13 cellular contexts compared by ENCODE assay signal in the genomic region with DNA sequence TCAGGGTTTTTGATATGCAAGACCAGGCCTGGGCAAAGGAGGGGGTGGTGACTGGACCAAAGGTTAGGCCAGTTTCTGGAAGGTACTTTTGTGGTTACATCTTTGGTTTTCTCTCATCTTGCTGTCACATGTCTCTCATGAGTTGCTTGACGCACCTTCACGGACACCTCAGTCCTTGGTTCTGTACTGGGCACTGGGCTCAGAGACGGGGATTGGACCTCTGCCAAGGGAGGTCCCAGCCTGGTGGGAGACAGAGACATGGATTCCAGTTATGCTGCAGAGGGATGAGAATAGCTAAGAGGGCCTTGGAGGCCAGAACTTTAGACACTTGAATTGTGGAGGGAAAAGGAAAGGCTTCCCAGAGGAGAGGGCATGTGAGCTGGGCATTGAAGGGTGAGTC. TPM values are rescaled to one million over a fixed set of nuclear protein-coding genes. Genes with fewer than 3 reads are reported as not detected.
DNase-seq lines count a peak whose midpoint lies in the region; ATAC-seq and TF ChIP-seq lines count a peak whose summit lies in the region.
"Had no signal": no experiment of that assay in that cellular context is flagged by ENCODE, and none has a peak within 500 bp of the region (broad histone marks: within the 10 kb centered on the region; RNA-seq: fewer than 3 reads in every experiment).

No MANE protein-coding gene starts in this region.

- H3K27ac Mint-ChIP-seq in MCF 10A (ENCODE audit: low read depth, unreplicated experiment) (no peak overlapping the region), naive B cell (peak overlapping the region in 3 of 6 donors; percentile 21 to 88 (median 76))
- H3K27ac Mint-ChIP-seq in activated T-helper 2 cell treated with anti-CD3 and anti-CD28 coated beads, Interferon-gamma antibody, Interleukin-2, Interleukin-4, amounts not matched to agents 10 μg/mL and 5 μg/mL and 100 μg/mL, durations not matched to agents 14 hours and 24 hours and 36 hours = peak overlapping the region; percentile 31

- no peak overlapping the region for H3K27ac ChIP-seq in mammary epithelial cell (ENCODE audit: insufficient read depth, low read depth, low read length)
- peak overlapping the region; percentile 89 for H3K27ac ChIP-seq in vagina
- H3K27ac ChIP-seq: SJSA1 had no signal

- DNase-seq in mammary epithelial cell (no peak), MCF 10A (ENCODE audit: unreplicated experiment) (no peak), naive B cell (no peak), vagina (ENCODE audit: extremely low spot score in 2 of 2) (no peak), Ammon's horn (ENCODE audit: low spot score) (no peak)
- no peak for DNase-seq in activated T-helper 2 cell treated with anti-CD3 and anti-CD28 coated beads, Interferon-gamma antibody, Interleukin-2, Interleukin-4, amounts not matched to agents 10 μg/mL and 5 μg/mL and 100 μg/mL, durations not matched to agents 14 hours and 24 hours and 36 hours (ENCODE audit: low spot score)
- no peak for DNase-seq in activated CD4-positive, CD25-positive, alpha-beta regulatory T cell (lab: John Stamatoyannopoulos, UW)
- DNase-seq: COR-L47; Karpas-422; NCI-H345; stimulated activated CD4-positive, alpha-beta T cell treated with anti-CD3 and anti-CD28 coated beads, Interleukin-12 subunit alpha, Interleukin-12 subunit beta, amount 100 ng/mL, for 4 hours had no signal

- TF ChIP-seq CTCF in mammary epithelial cell (conservative IDR thresholded peaks at IDR 0.05 in 1 of 2, IDR thresholded peaks at IDR 0.05 in 1 of 2; ENCODE audit: extremely low read depth in 1 of 2, insufficient read depth in 1 of 2, low read depth in 1 of 2, low read length in 2 of 2) = no peak
- no peak for TF ChIP-seq CTCF in MCF 10A (IDR thresholded peaks at IDR 0.05; ENCODE audit: unreplicated experiment)
- TF ChIP-seq CTCF in vagina (IDR thresholded peaks at IDR 0.05) = no peak

- in situ Hi-C loops in mammary epithelial cell (cut with MboI; ENCODE audit: low sequenced_read_pairs in 2 of 2) = no loop called here

- H3K4me3 ChIP-seq in mammary epithelial cell (replicated peaks in 1 of 3; ENCODE audit: insufficient read depth in 1 of 3, low read depth in 2 of 3, low read length in 3 of 3) = no peak overlapping the region
- no peak overlapping the region for H3K4me3 ChIP-seq in vagina

- intact Hi-C loops in mammary epithelial cell (cut with micrococcal nuclease) = no loop called here
- intact Hi-C loops in MCF 10A (cut with micrococcal nuclease) = no loop called here
- intact Hi-C loops in activated T-helper 2 cell treated with anti-CD3 and anti-CD28 coated beads, Interferon-gamma antibody, Interleukin-2, Interleukin-4, amounts not matched to agents 10 μg/mL and 5 μg/mL and 100 μg/mL, durations not matched to agents 14 hours and 24 hours and 36 hours (cut with micrococcal nuclease) = no loop called here
- intact Hi-C loops in vagina (cut with DNase I) = no loop called here

- peaks cover 47% of the 10 kb centered on the region for H3K4me1 ChIP-seq in mammary epithelial cell (ENCODE audit: insufficient read depth, low read length)
- H3K4me1 ChIP-seq in vagina = peaks cover 68% of the 10 kb centered on the region

- CTCF ChIA-PET in mammary epithelial cell (lab: Charles Lee; ENCODE audit: low non-redundant PET) (no interaction called here), MCF 10A (lab: Yijun Ruan, JAX) (interaction anchor here (1.4 kb wide), 1 partner anchor 242 kb away, joined by 5 read pairs; no protein-coding TSS in a partner anchor)

- no peak overlapping the region for H3K9ac ChIP-seq in mammary epithelial cell (ENCODE audit: insufficient read depth, low read length)

- H3K79me2 ChIP-seq in mammary epithelial cell (ENCODE audit: insufficient read depth, low read length) = peaks cover 74% of the 10 kb centered on the region

- ATAC-seq in naive B cell (ENCODE audit: low read depth in 2 of 2) = no peak
- no peak for ATAC-seq in GM18519 (IDR thresholded peaks at IDR 0.05; ENCODE audit: low FRiP score, unreplicated experiment)

- no peaks in the 10 kb centered on the region for H3K36me3 ChIP-seq in mammary epithelial cell (ENCODE audit: insufficient read depth, low read length)
- H3K36me3 ChIP-seq in vagina = no peaks in the 10 kb centered on the region
- H3K36me3 ChIP-seq: SJSA1 had no signal

- no peaks in the 10 kb centered on the region for H4K20me1 ChIP-seq in mammary epithelial cell (ENCODE audit: insufficient read depth, low read length)

- H3K4me2 ChIP-seq in mammary epithelial cell (ENCODE audit: insufficient read depth, low read depth, low read length) = peak overlapping the region; percentile 90

- H2AFZ ChIP-seq in mammary epithelial cell (ENCODE audit: low read depth, low read length) = no peak overlapping the region

- no peak overlapping the region for H3K4me3 Mint-ChIP-seq in MCF 10A (ENCODE audit: unreplicated experiment)
- peak overlapping the region; percentile 97 for H3K4me3 Mint-ChIP-seq in activated T-helper 2 cell treated with anti-CD3 and anti-CD28 coated beads, Interferon-gamma antibody, Interleukin-2, Interleukin-4, amounts not matched to agents 10 μg/mL and 5 μg/mL and 100 μg/mL, durations not matched to agents 14 hours and 24 hours and 36 hours (ENCODE audit: low read depth)
- H3K4me3 Mint-ChIP-seq in naive B cell = peak overlapping the region in 6 of 8 donors; percentile 34 to 100 (median 90)

- H3K9me3 Mint-ChIP-seq in MCF 10A (ENCODE audit: unreplicated experiment) (no peaks in the 10 kb centered on the region), naive B cell (no peaks in the 10 kb centered on the region)
- H3K9me3 Mint-ChIP-seq in activated T-helper 2 cell treated with anti-CD3 and anti-CD28 coated beads, Interferon-gamma antibody, Interleukin-2, Interleukin-4, amounts not matched to agents 10 μg/mL and 5 μg/mL and 100 μg/mL, durations not matched to agents 14 hours and 24 hours and 36 hours = no peaks in the 10 kb centered on the region

- H3K9me3 ChIP-seq in mammary epithelial cell (replicated peaks; ENCODE audit: insufficient read depth, low read length) (no peaks in the 10 kb centered on the region), vagina (no peaks in the 10 kb centered on the region)
- H3K9me3 ChIP-seq: SJSA1 had no signal

- TF ChIP-seq POLR2A in vagina (IDR thresholded peaks at IDR 0.05) = no peak

- H3K4me1 Mint-ChIP-seq in MCF 10A (ENCODE audit: insufficient read depth, unreplicated experiment) = peaks cover 50% of the 10 kb centered on the region
- peaks cover 62% of the 10 kb centered on the region for H3K4me1 Mint-ChIP-seq in activated T-helper 2 cell treated with anti-CD3 and anti-CD28 coated beads, Interferon-gamma antibody, Interleukin-2, Interleukin-4, amounts not matched to agents 10 μg/mL and 5 μg/mL and 100 μg/mL, durations not matched to agents 14 hours and 24 hours and 36 hours (ENCODE audit: low read depth)
- peaks cover 37 to 57% (median 54%) of the 10 kb centered on the region in 3 donors for H3K4me1 Mint-ChIP-seq in naive B cell

- BruUV-seq in mammary epithelial cell (replicated peaks; lab: Mats Ljungman, UMichigan) (no TSS peak), MCF 10A (replicated peaks; lab: Mats Ljungman, UMichigan) (no TSS peak)

- dilution Hi-C loops in mammary epithelial cell (cut with HindIII; ENCODE audit: low sequenced_read_pairs) = loop anchor here (5.0 kb wide), 1 partner anchor 72 kb away; no protein-coding TSS in a partner anchor

- H3K27me3 ChIP-seq in mammary epithelial cell (ENCODE audit: insufficient read depth, low read length) = no peaks in the 10 kb centered on the region
- no peaks in the 10 kb centered on the region for H3K27me3 ChIP-seq in vagina
- H3K27me3 ChIP-seq: SJSA1 had no signal

- WGBS in mammary epithelial cell (ENCODE audit: low coverage, missing lambda C conversion rate) = 86% methylated on average over 3 of the region's 3 CpGs

- H3K36me3 Mint-ChIP-seq in MCF 10A (ENCODE audit: insufficient read depth, unreplicated experiment) (peaks cover 16% of the 10 kb centered on the region), naive B cell (no peaks in the 10 kb centered on the region)
- H3K36me3 Mint-ChIP-seq in activated T-helper 2 cell treated with anti-CD3 and anti-CD28 coated beads, Interferon-gamma antibody, Interleukin-2, Interleukin-4, amounts not matched to agents 10 μg/mL and 5 μg/mL and 100 μg/mL, durations not matched to agents 14 hours and 24 hours and 36 hours (ENCODE audit: low read depth) = peaks cover 32% of the 10 kb centered on the region

- no peaks in the 10 kb centered on the region for H3K27me3 Mint-ChIP-seq in MCF 10A (ENCODE audit: insufficient read depth, unreplicated experiment)
- H3K27me3 Mint-ChIP-seq in activated T-helper 2 cell treated with anti-CD3 and anti-CD28 coated beads, Interferon-gamma antibody, Interleukin-2, Interleukin-4, amounts not matched to agents 10 μg/mL and 5 μg/mL and 100 μg/mL, durations not matched to agents 14 hours and 24 hours and 36 hours (ENCODE audit: low read depth) = no peaks in the 10 kb centered on the region
- no peaks in the 10 kb centered on the region for H3K27me3 Mint-ChIP-seq in naive B cell

- POLR2A ChIA-PET in MCF 10A (lab: Yijun Ruan, JAX) = interaction anchor here (3.2 to 6.0 kb wide), 2 partner anchors 51 to 228 kb away, joined by 14 to 50 read pairs; partner anchors contain the start of genes ALG8 and GAB2

RNA-seq across cellular contexts. Expression of gene USP35, which starts 1.7 kb away (rescaled TPM):
- total RNA-seq in mammary epithelial cell (10 to 100 TPM; 10.7 to 13.3 TPM), MCF 10A (2022) (6.7 and 10.3 TPM in 2 replicates), vagina (11.8 TPM)
- polyA plus RNA-seq in mammary epithelial cell (5.1 TPM), naive B cell (ENCODE audit: low read depth in 6 of 6) (under 1 TPM in 5 of 6 donors, not detected in 1; 0.11 to 0.76 (median 0.52) TPM)
- polyA minus RNA-seq in mammary epithelial cell = 26.7 TPM
- 12.9 and 14.6 TPM in 2 replicates for total RNA-seq in activated T-helper 2 cell treated with anti-CD3 and anti-CD28 coated beads, Interferon-gamma antibody, Interleukin-2, Interleukin-4, amounts not matched to agents 10 μg/mL and 5 μg/mL and 100 μg/mL, durations not matched to agents 14 hours and 24 hours and 36 hours

RNA-seq across cellular contexts. Expression of gene KCTD21, which starts 1.9 kb away (rescaled TPM):
- total RNA-seq in mammary epithelial cell (1 to 10 TPM; 8.7 to 9.7 TPM), MCF 10A (2022) (10.2 and 11.3 TPM in 2 replicates), vagina (8.6 TPM)
- polyA plus RNA-seq in mammary epithelial cell (9.2 TPM), naive B cell (ENCODE audit: low read depth in 6 of 6) (1 to 10 TPM in 5 of 6 donors, not detected in 1; 1.2 to 3.4 (median 1.8) TPM)
- 43.7 TPM for polyA minus RNA-seq in mammary epithelial cell
- total RNA-seq in activated T-helper 2 cell treated with anti-CD3 and anti-CD28 coated beads, Interferon-gamma antibody, Interleukin-2, Interleukin-4, amounts not matched to agents 10 μg/mL and 5 μg/mL and 100 μg/mL, durations not matched to agents 14 hours and 24 hours and 36 hours = 10.0 and 10.4 TPM in 2 replicates

RNA-seq across cellular contexts. Expression of gene ALG8, which starts 50.9 kb away (rescaled TPM):
- 10 to 100 TPM; 30.3 to 32.7 TPM for total RNA-seq in mammary epithelial cell
- polyA plus RNA-seq in mammary epithelial cell = 38.8 TPM
- polyA minus RNA-seq in mammary epithelial cell = 48.1 TPM
- total RNA-seq in MCF 10A (2022) = 33.8 and 37.2 TPM in 2 replicates
- total RNA-seq in activated T-helper 2 cell treated with anti-CD3 and anti-CD28 coated beads, Interferon-gamma antibody, Interleukin-2, Interleukin-4, amounts not matched to agents 10 μg/mL and 5 μg/mL and 100 μg/mL, durations not matched to agents 14 hours and 24 hours and 36 hours = 58.6 and 70.1 TPM in 2 replicates
- 10 to 100 TPM; 46.7 to 90.6 (median 59.9) TPM for polyA plus RNA-seq in naive B cell (ENCODE audit: low read depth in 6 of 6)
- 20.9 TPM for total RNA-seq in vagina
